ENCODE assay signal across 8 cellular contexts in the genomic region with DNA sequence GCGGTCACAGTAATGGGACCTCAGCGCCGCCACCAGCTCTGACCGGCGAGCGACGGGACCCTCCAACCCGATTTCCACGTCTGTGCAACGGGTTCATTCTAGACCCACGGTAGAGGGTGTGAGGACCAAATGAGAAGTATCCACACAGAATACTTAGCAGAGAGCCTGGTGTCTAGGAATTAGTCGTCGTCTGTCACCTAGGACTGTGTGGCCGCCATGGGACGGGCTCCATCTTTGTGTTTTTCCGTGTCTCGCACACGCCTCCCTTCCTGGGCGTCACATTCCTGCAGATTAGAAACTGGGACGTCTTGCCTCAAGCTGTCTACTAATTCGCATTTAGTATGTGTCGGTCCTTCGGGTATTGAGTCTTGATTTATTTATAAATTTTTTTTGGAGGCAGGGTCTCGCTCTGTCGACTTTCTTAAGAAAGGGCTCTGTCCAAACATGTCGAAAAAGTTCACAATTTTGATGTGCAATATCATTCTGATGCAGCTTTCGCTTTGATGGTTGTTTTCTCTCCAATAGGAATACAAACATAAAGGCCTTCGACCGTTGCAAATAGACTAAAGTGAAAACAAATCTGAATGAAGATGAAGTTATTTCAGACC. TPM values are rescaled to one million over a fixed set of nuclear protein-coding genes. Genes with fewer than 3 reads are reported as not detected.
DNase-seq lines count a peak whose midpoint lies in the region; ATAC-seq and TF ChIP-seq lines count a peak whose summit lies in the region.

No MANE protein-coding gene starts in this region.

- intact Hi-C loops in HCT116 (cut with micrococcal nuclease), result loop anchor here (10.0 kb wide), 1 partner anchor 305 kb away; no protein-coding TSS in a partner anchor

- peaks cover 15% of the 10 kb centered on the region; the same call in 1 of the 2 replicates for H4K20me1 ChIP-seq in HCT116 (ENCODE audit: insufficient read depth)
- peaks cover 22% of the 10 kb centered on the region for H4K20me1 ChIP-seq in MM.1S (ENCODE audit: insufficient read depth, low read length)
- H4K20me1 ChIP-seq in osteoblast (ENCODE audit: insufficient read depth, low read length), result peaks cover 25% of the 10 kb centered on the region

- H3K27ac ChIP-seq in HCT116 (ENCODE audit: low read depth, low read length) (peak overlapping the region; percentile 99), MM.1S (ENCODE audit: low read length) (peak overlapping the region; percentile 99), foreskin keratinocyte (peak overlapping the region; percentile 92), osteoblast (ENCODE audit: low read depth, low read length) (peak overlapping the region; percentile 99)

- peak overlapping the region; percentile 99 for H3K9ac ChIP-seq in HCT116 (ENCODE audit: low read length)
- peak overlapping the region; percentile 99 for H3K9ac ChIP-seq in MM.1S (ENCODE audit: low read length)

- H3K36me3 ChIP-seq in HCT116 (ENCODE audit: control insufficient read depth in 1 of 2, insufficient read depth in 2 of 2, low read length in 2 of 2), result peaks cover 3 to 44% of the 10 kb centered on the region in 2 experiments; a peak in 3 of 4 replicates
- peaks cover 5% of the 10 kb centered on the region; the same call in 1 of the 2 replicates for H3K36me3 ChIP-seq in MM.1S (replicated peaks; ENCODE audit: insufficient read depth, low read length)
- no peaks in the 10 kb centered on the region for H3K36me3 ChIP-seq in osteoblast (ENCODE audit: insufficient read depth, low read length)

- BruUV-seq in HCT116 (replicated peaks; lab: Mats Ljungman, UMichigan), result no TSS peak

- no peak for TF ChIP-seq POLR2A in HCT116 (IDR thresholded peaks at IDR 0.05; ENCODE audit: borderline replicate concordance, extremely low read depth, insufficient read depth, insufficient read length)

- H3K4me1 ChIP-seq in HCT116 (ENCODE audit: control insufficient read depth in 1 of 2, insufficient read depth in 2 of 2, low read length in 2 of 2) (peaks cover 26 to 50% of the 10 kb centered on the region in 2 experiments), MM.1S (ENCODE audit: low read length) (peaks cover 23% of the 10 kb centered on the region), foreskin keratinocyte (peaks cover 26% of the 10 kb centered on the region), osteoblast (ENCODE audit: insufficient read depth, low read length) (peaks cover 54% of the 10 kb centered on the region)

- H3K4me3 Mint-ChIP-seq in activated CD8-positive, alpha-beta T cell treated with anti-CD3 and anti-CD28 coated beads, Interleukin-2, amount 10 ng/mL, durations not matched to agents 7 days and 5 days, result peak overlapping the region; percentile 99

- TF ChIP-seq RAD21 in HCT116 (IDR thresholded peaks at IDR 0.05; ENCODE audit: low read depth), result no peak

- no peaks in the 10 kb centered on the region for H3K27me3 Mint-ChIP-seq in activated CD8-positive, alpha-beta T cell treated with anti-CD3 and anti-CD28 coated beads, Interleukin-2, amount 10 ng/mL, durations not matched to agents 7 days and 5 days (ENCODE audit: low read depth)

- H3K27ac Mint-ChIP-seq in activated CD8-positive, alpha-beta T cell treated with anti-CD3 and anti-CD28 coated beads, Interleukin-2, amount 10 ng/mL, durations not matched to agents 7 days and 5 days, result peak overlapping the region; percentile 99

- peak; percentile 45 for ATAC-seq in HCT116
- peak; percentile 25 for ATAC-seq in activated CD8-positive, alpha-beta T cell treated with anti-CD3 and anti-CD28 coated beads, Interleukin-2, amount 10 ng/mL, durations not matched to agents 7 days and 5 days
- ATAC-seq in foreskin keratinocyte, result peak; percentile 4

- CTCF ChIA-PET in HCT116 (lab: Charles Lee), result no interaction called here
- CTCF ChIA-PET in activated CD8-positive, alpha-beta T cell treated with anti-CD3 and anti-CD28 coated beads, Interleukin-2, amount 10 ng/mL, durations not matched to agents 7 days and 5 days (lab: Charles Lee), result interaction anchor here (1.0 to 9.5 kb wide), 7 partner anchors 11 to 464 kb away, joined by 4 to 100 read pairs (median 6); partner anchors contain the start of gene RRBP1

- H3K27me3 ChIP-seq in HCT116 (ENCODE audit: insufficient read depth, low read length) (no peaks in the 10 kb centered on the region), MM.1S (replicated peaks; ENCODE audit: insufficient read depth, low read length) (no peaks in the 10 kb centered on the region), foreskin keratinocyte (no peaks in the 10 kb centered on the region), osteoblast (ENCODE audit: insufficient read depth, low read length) (no peaks in the 10 kb centered on the region)

- H3K9me3 ChIP-seq in HCT116 (ENCODE audit: control insufficient read depth in 1 of 2, insufficient read depth in 1 of 2, low read depth in 1 of 2, low read length in 2 of 2) (no peaks in the 10 kb centered on the region), MM.1S (replicated peaks; ENCODE audit: insufficient read depth, low read length) (no peaks in the 10 kb centered on the region), osteoblast (ENCODE audit: low read depth, low read length) (no peaks in the 10 kb centered on the region)

- peaks cover 81% of the 10 kb centered on the region for H3K36me3 Mint-ChIP-seq in activated CD8-positive, alpha-beta T cell treated with anti-CD3 and anti-CD28 coated beads, Interleukin-2, amount 10 ng/mL, durations not matched to agents 7 days and 5 days (ENCODE audit: low read depth)

- peak overlapping the region; percentile 88 for H3K4me2 ChIP-seq in HCT116 (ENCODE audit: low read length)
- peak overlapping the region; percentile 85 for H3K4me2 ChIP-seq in MM.1S (ENCODE audit: low read depth, low read length)
- peak overlapping the region; percentile 93 for H3K4me2 ChIP-seq in osteoblast (ENCODE audit: insufficient read depth, low read length)

- no peaks in the 10 kb centered on the region for H3K9me3 Mint-ChIP-seq in activated CD8-positive, alpha-beta T cell treated with anti-CD3 and anti-CD28 coated beads, Interleukin-2, amount 10 ng/mL, durations not matched to agents 7 days and 5 days (ENCODE audit: insufficient read depth)

- POLR2A ChIA-PET in HCT116 (lab: Charles Lee), result no interaction called here
- POLR2A ChIA-PET in activated CD8-positive, alpha-beta T cell treated with anti-CD3 and anti-CD28 coated beads, Interleukin-2, amount 10 ng/mL, durations not matched to agents 7 days and 5 days (lab: Charles Lee), result interaction anchor here (0.6 to 7.2 kb wide), 9 partner anchors 12 to 538 kb away, joined by 3 to 62 read pairs (median 7); partner anchors contain the start of genes KAT14, PET117 and RRBP1

- H2AFZ ChIP-seq in HCT116 (ENCODE audit: low read depth, low read length, poor library complexity, severe bottlenecking) (no peak overlapping the region), MM.1S (ENCODE audit: low read length) (peak overlapping the region; percentile 75), osteoblast (ENCODE audit: low read length) (peak overlapping the region; percentile 84)

- peaks cover 97% of the 10 kb centered on the region for H3K79me2 ChIP-seq in HCT116 (ENCODE audit: insufficient read depth, low read length)
- peaks cover 94% of the 10 kb centered on the region for H3K79me2 ChIP-seq in MM.1S (ENCODE audit: low read length)
- H3K79me2 ChIP-seq in osteoblast (ENCODE audit: insufficient read depth, low read length), result peaks cover 86% of the 10 kb centered on the region

- peaks cover 58% of the 10 kb centered on the region for H3F3A ChIP-seq in MM.1S (ENCODE audit: insufficient read depth, low read length)

- H3K9me2 ChIP-seq in HCT116 (ENCODE audit: insufficient read depth) (no peaks in the 10 kb centered on the region), MM.1S (replicated peaks; ENCODE audit: insufficient read depth, low read length) (no peaks in the 10 kb centered on the region)

- TF ChIP-seq CTCF in HCT116 (IDR thresholded peaks at IDR 0.05 in 2 of 3, conservative IDR thresholded peaks at IDR 0.05 in 1 of 3; ENCODE audit: borderline replicate concordance in 1 of 3, insufficient read depth in 1 of 3, low read depth in 2 of 3, low read length in 2 of 3) (no peak), MM.1S (IDR thresholded peaks at IDR 0.05; ENCODE audit: low read length) (no peak), foreskin keratinocyte (conservative IDR thresholded peaks at IDR 0.05) (no peak), osteoblast (IDR thresholded peaks at IDR 0.05; ENCODE audit: extremely low read depth, low read depth, low read length) (no peak)

- H3K4me1 Mint-ChIP-seq in activated CD8-positive, alpha-beta T cell treated with anti-CD3 and anti-CD28 coated beads, Interleukin-2, amount 10 ng/mL, durations not matched to agents 7 days and 5 days (ENCODE audit: low read depth), result peaks cover 48% of the 10 kb centered on the region

- DNase-seq in NK-92 treated with Interleukin-12 subunit alpha and Interleukin-12 subunit beta, amount 100 ng/mL, for 24 hours (lab: John Stamatoyannopoulos, UW), result peak; percentile 55
- DNase-seq in NK-92 (lab: John Stamatoyannopoulos, UW; ENCODE audit: unreplicated experiment) (no peak), HCT116 (ENCODE audit: low read depth, low spot score) (no peak), MM.1S (peak; percentile 45), foreskin keratinocyte (no peak), osteoblast (ENCODE audit: insufficient read length, low spot score, missing footprints) (peak; percentile 51), NCI-H1930 (lab: John Stamatoyannopoulos, UW) (no peak)
- peak; percentile 56 for DNase-seq in activated CD8-positive, alpha-beta T cell treated with anti-CD3 and anti-CD28 coated beads, Interleukin-2, amount 10 ng/mL, durations not matched to agents 7 days and 5 days

- RAD21 ChIA-PET in HCT116 (lab: Charles Lee; ENCODE audit: low non-redundant PET in 1 of 2, low total read pairs in 2 of 2, uncharacterized antibody in 2 of 2, unreplicated experiment in 2 of 2), result no interaction called here

- peak overlapping the region; percentile 75 to 86 for H3K4me3 ChIP-seq in HCT116 (replicated peaks in 1 of 2; ENCODE audit: low read depth in 1 of 2, low read length in 2 of 2)
- H3K4me3 ChIP-seq in MM.1S (ENCODE audit: low read length), result peak overlapping the region; percentile 97
- peak overlapping the region; percentile 84 for H3K4me3 ChIP-seq in osteoblast (ENCODE audit: insufficient read depth, low read length)

TF ChIP-seq in HCT116, 20 proteins besides CTCF, POLR2A, EP300 and RAD21:
- TF ChIP-seq YY1 (IDR thresholded peaks at IDR 0.05; ENCODE audit: extremely low read depth, insufficient replicate concordance, low read depth, low read length) (peak; percentile 38), JUND (IDR thresholded peaks at IDR 0.05) (no peak)
TF ChIP-seq in HCT116: peak in this region for 1.

RNA-seq across cellular contexts. Expression of gene MGME1, which starts 0.6 kb away (rescaled TPM):
- total RNA-seq in HCT116 (2021; ENCODE audit: unreplicated experiment) (37.1 TPM), foreskin keratinocyte (29.3 and 30.6 TPM in 2 replicates), osteoblast (8.3 and 13.6 TPM in 2 replicates)
- 20.1 and 25.3 TPM in 2 replicates for polyA plus RNA-seq in HCT116 (2012)
- total RNA-seq in activated CD8-positive, alpha-beta T cell treated with anti-CD3 and anti-CD28 coated beads, Interleukin-2, amount 10 ng/mL, durations not matched to agents 7 days and 5 days, result 10 to 100 TPM; 39.4 to 46.9 TPM
- 25.3 and 28.8 TPM in 2 replicates for polyA plus RNA-seq in foreskin keratinocyte

RNA-seq across cellular contexts. Expression of gene SNX5, which starts 0.8 kb away (rescaled TPM):
- 159 TPM for total RNA-seq in HCT116 (2021; ENCODE audit: unreplicated experiment)
- polyA plus RNA-seq in HCT116 (2012), result 85.0 and 93.2 TPM in 2 replicates
- total RNA-seq in activated CD8-positive, alpha-beta T cell treated with anti-CD3 and anti-CD28 coated beads, Interleukin-2, amount 10 ng/mL, durations not matched to agents 7 days and 5 days, result 100 to 1,000 TPM; 168 to 177 TPM
- 145 and 154 TPM in 2 replicates for total RNA-seq in foreskin keratinocyte
- 104 and 126 TPM in 2 replicates for polyA plus RNA-seq in foreskin keratinocyte
- total RNA-seq in osteoblast, result 89.9 and 93.7 TPM in 2 replicates

Comparison
In these comparisons a context has a peak if more than half of its experiments do, and no peak if none do; other contexts are left out.
1. DNase-seq: peak in NK-92 treated with Interleukin-12 subunit alpha and Interleukin-12 subunit beta, amount 100 ng/mL, for 24 hours (single experiment), MM.1S (single experiment), activated CD8-positive, alpha-beta T cell treated with anti-CD3 and anti-CD28 coated beads, Interleukin-2, amount 10 ng/mL, durations not matched to agents 7 days and 5 days (single experiment) and osteoblast (single experiment); none in NK-92 (single experiment), HCT116 (single experiment), foreskin keratinocyte (0 of 2) and NCI-H1930 (0 of 2).
2. Peak in every context shown above with its lines, with median percentiles within 50 percentile points of each other: ATAC-seq, H3K27ac ChIP-seq, H3K4me2 ChIP-seq and H3K4me3 ChIP-seq.